1 cellular context compared by ENCODE assay signal in genomic region chr12:62879228-62879627, GRCh38. TPM values are rescaled to one million over a fixed set of nuclear protein-coding genes. Genes with fewer than 3 reads are reported as not detected.
"Had no signal": no experiment of that assay in that cellular context is flagged by ENCODE, and none has a peak within 500 bp of the region (broad histone marks: within the 10 kb centered on the region; RNA-seq: fewer than 3 reads in every experiment).

No MANE protein-coding gene starts in this region.

RNA-seq across cellular contexts. Expression of gene PPM1H, which starts 55.7 kb away (rescaled TPM):
- polyA plus RNA-seq: IgD-negative memory B cell had no signal
